ENCODE assay signal across 8 cellular contexts in the genomic region with DNA sequence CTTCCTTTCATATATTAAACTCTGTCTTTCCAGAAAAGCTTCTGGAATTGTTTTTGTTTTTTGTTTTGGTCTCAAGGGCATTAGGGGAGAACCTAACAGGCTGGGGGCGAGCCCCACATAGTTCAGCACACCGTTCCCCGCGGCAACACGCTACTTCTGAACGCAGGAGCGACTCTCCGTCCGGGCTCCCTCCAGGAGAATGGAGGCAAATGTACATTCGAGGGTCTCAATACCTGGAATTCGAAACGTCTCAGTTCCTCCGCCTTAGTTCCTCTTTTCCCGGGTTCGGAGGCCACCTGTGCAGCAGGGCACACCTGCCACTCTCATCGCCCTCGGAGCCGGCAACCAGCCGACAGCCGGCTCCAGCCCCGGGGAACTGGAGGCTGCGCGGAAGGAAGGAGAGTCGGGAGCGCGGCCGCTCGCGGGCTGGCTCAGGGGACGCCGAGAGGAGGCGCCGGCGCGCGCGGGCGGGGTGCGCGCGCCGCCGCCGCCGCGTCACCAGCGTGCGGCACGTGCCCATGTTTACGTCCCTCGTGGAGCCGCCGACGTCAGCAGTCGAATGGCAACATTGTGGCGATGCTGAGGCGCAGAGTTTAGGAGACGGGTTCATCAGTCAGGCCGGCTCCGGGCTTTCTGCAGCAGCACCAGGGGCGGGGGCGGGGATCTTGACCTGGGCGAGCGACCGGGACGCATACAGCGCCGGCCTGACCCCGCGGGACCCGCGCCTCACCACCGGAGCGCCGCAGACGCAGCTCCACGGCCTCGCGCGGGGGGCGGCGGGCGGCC. TPM values are rescaled to one million over a fixed set of nuclear protein-coding genes. Genes with fewer than 3 reads are reported as not detected.
DNase-seq lines count a peak whose midpoint lies in the region; TF ChIP-seq lines count a peak whose summit lies in the region.

A gene with protein sequence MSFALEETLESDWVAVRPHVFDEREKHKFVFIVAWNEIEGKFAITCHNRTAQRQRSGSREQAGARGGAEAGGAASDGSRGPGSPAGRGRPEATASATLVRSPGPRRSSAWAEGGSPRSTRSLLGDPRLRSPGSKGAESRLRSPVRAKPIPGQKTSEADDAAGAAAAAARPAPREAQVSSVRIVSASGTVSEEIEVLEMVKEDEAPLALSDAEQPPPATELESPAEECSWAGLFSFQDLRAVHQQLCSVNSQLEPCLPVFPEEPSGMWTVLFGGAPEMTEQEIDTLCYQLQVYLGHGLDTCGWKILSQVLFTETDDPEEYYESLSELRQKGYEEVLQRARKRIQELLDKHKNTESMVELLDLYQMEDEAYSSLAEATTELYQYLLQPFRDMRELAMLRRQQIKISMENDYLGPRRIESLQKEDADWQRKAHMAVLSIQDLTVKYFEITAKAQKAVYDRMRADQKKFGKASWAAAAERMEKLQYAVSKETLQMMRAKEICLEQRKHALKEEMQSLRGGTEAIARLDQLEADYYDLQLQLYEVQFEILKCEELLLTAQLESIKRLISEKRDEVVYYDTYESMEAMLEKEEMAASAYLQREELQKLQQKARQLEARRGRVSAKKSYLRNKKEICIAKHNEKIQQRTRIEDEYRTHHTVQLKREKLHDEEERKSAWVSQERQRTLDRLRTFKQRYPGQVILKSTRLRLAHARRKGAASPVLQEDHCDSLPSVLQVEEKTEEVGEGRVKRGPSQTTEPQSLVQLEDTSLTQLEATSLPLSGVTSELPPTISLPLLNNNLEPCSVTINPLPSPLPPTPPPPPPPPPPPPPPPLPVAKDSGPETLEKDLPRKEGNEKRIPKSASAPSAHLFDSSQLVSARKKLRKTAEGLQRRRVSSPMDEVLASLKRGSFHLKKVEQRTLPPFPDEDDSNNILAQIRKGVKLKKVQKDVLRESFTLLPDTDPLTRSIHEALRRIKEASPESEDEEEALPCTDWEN (plus strand): TSS at position 554 of the 786 bp plus-strand sequence. CDS start 520 bp downstream, outside the sequence.

- H3K4me3 ChIP-seq in SJSA1 (peak within 1 kb of the TSS; percentile 91), osteoblast (ENCODE audit: insufficient read depth, low read length) (peak within 1 kb of the TSS; percentile 94)

- peaks cover 20% of the 10 kb centered on the region for H4K20me1 ChIP-seq in osteoblast (ENCODE audit: insufficient read depth, low read length)

- no peak for TF ChIP-seq CTCF in osteoblast (IDR thresholded peaks at IDR 0.05; ENCODE audit: extremely low read depth, low read depth, low read length)

- peak within 1 kb of the TSS; percentile 100 for H2AFZ ChIP-seq in osteoblast (ENCODE audit: low read length)

- peaks cover 20% of the 10 kb centered on the region for H3K4me1 ChIP-seq in SJSA1 (replicated peaks)
- H3K4me1 ChIP-seq in osteoblast (ENCODE audit: insufficient read depth, low read length) = peaks cover 18% of the 10 kb centered on the region

- peaks cover 21% of the 10 kb centered on the region for H3K79me2 ChIP-seq in osteoblast (ENCODE audit: insufficient read depth, low read length)

- H3K9me3 ChIP-seq in SJSA1 (replicated peaks) (no peaks in the 10 kb centered on the region), osteoblast (ENCODE audit: low read depth, low read length) (no peaks in the 10 kb centered on the region)

- no peaks in the 10 kb centered on the region for H3K27me3 ChIP-seq in SJSA1 (replicated peaks)
- H3K27me3 ChIP-seq in osteoblast (ENCODE audit: insufficient read depth, low read length) = no peaks in the 10 kb centered on the region

- DNase-seq in ELF-1 (ENCODE audit: low read depth, low spot score) (peak; percentile 86), H4 (ENCODE audit: low spot score) (peak; percentile 75), M059J (ENCODE audit: low read depth) (peak; percentile 79), SJSA1 (ENCODE audit: low read depth in 1 of 2, low spot score in 2 of 2) (peak; percentile 72 to 74), glomerular endothelial cell (ENCODE audit: extremely low read depth, low read depth, low spot score) (no peak), osteoblast (ENCODE audit: insufficient read length, low spot score, missing footprints) (peak; percentile 99)
- peak; percentile 85 for DNase-seq in activated naive CD4-positive, alpha-beta T cell treated with anti-CD3 and anti-CD28 coated beads, Interleukin-2, amount 50 U/mL, for 16 hours

- H3K27ac ChIP-seq in SJSA1 = peak within 1 kb of the TSS; percentile 13; the same call in 1 of the 2 replicates
- peak within 1 kb of the TSS; percentile 61 for H3K27ac ChIP-seq in osteoblast (ENCODE audit: low read depth, low read length)
- H3K27ac ChIP-seq in temporal lobe (ENCODE audit: low read depth, low read length) = peak within 1 kb of the TSS; percentile 78

- H3K36me3 ChIP-seq in SJSA1 (peaks cover 4% of the 10 kb centered on the region), osteoblast (ENCODE audit: insufficient read depth, low read length) (no peaks in the 10 kb centered on the region)

- H3K4me2 ChIP-seq in osteoblast (ENCODE audit: insufficient read depth, low read length) = peak within 1 kb of the TSS; percentile 99

RNA-seq across cellular contexts. Expression of the gene that starts here (rescaled TPM):
- 3.5 and 3.6 TPM in 2 replicates for total RNA-seq in H4 (2014; rRNA removed; shearing (Covaris generic))
- 3.2 and 4.9 TPM in 2 replicates for total RNA-seq in M059J (2014; rRNA removed; shearing (Covaris generic))
- total RNA-seq in SJSA1 (2014; rRNA removed; shearing (Covaris generic)) = 2.3 and 2.9 TPM in 2 replicates
- 7.5 and 11.2 TPM in 2 replicates for total RNA-seq in glomerular endothelial cell
- total RNA-seq in osteoblast = 30.4 and 30.8 TPM in 2 replicates
- 38.4 TPM for total RNA-seq in temporal lobe

Comparison
In these comparisons a context has a peak if more than half of its experiments do, and no peak if none do; other contexts are left out.
1. H3K27ac ChIP-seq: peak in every context shown above with its lines; median percentile 78 in temporal lobe; 61 in osteoblast; 13 in SJSA1.